In the genomic region with DNA sequence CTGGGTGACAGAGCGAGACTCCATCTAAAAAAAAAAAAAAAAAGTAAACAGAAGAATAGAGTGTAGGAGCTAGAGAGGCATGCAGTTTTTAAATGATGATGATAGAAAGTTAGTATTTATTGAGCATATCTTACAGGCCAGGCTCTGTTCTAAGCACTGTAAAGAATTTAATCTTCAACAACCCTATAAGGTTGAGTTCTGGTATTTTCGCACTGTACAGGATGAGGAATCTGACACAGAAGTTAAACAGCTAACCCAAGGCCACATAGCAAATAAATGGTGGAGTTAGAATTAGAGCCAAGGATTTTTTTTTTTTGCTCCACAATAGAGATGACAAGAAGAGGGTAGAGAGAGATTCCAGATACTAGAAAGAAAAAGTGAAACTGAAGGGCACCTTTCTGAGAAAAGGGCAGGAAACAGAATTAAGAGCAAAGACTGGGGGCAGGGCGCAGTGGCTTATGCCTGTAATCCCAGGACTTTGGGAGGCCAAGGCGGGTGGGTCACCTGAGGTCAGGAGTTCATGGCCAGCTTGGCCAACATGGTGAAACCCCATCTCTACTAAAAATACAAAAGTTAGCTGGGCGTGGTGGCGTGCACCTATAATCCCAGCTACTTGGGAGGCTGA, we compare ENCODE assay signal across 20 cellular contexts. TPM values are rescaled to one million over a fixed set of nuclear protein-coding genes. Genes with fewer than 3 reads are reported as not detected.
A peak's percentile ranks its signal among the peaks of the same experiment; 100 is the strongest.
DNase-seq lines count a peak whose midpoint lies in the region; ATAC-seq, FAIRE-seq and TF ChIP-seq lines count a peak whose summit lies in the region.
"Had no signal": no experiment of that assay in that cellular context is flagged by ENCODE, and none has a peak within 500 bp of the region (broad histone marks: within the 10 kb centered on the region; RNA-seq: fewer than 3 reads in every experiment).

No MANE protein-coding gene starts in this region.

- H3K27me3 ChIP-seq in pancreas (no peaks in the 10 kb centered on the region), aorta (ENCODE audit: control insufficient read depth in 1 of 2, insufficient read depth in 2 of 2, low read length in 1 of 2) (no peaks in the 10 kb centered on the region)
- H3K27me3 ChIP-seq: gastroesophageal sphincter, ovary, Peyer's patch had no signal

- intact Hi-C loops in pancreas (cut with DNase I), result no loop called here
- intact Hi-C loops in aorta (cut with DNase I), result no loop called here

- peaks cover 27% of the 10 kb centered on the region for H3K4me1 Mint-ChIP-seq in activated naive CD4-positive, alpha-beta T cell treated with anti-CD3 and anti-CD28 coated beads, Interleukin-2, amount 50 U/mL, for 24 hours

- H3K36me3 Mint-ChIP-seq in activated naive CD4-positive, alpha-beta T cell treated with anti-CD3 and anti-CD28 coated beads, Interleukin-2, amount 50 U/mL, for 24 hours, result peaks cover 35% of the 10 kb centered on the region

- no peak for FAIRE-seq in pancreas (lab: Jason Lieb, UNC)

- 77 to 85% methylated on average over 6 of the region's 6 CpGs for WGBS in pancreas, 2 donors
- WGBS in aorta, 2 donors, result 94 to 98% methylated on average over 6 of the region's 6 CpGs

- H3K4me3 ChIP-seq in pancreas (no peak overlapping the region), aorta (ENCODE audit: low read length in 2 of 2) (no peak overlapping the region)
- H3K4me3 ChIP-seq: coronary artery, gastroesophageal sphincter, left ventricle myocardium inferior, ovary, Peyer's patch had no signal

- H3K36me3 ChIP-seq in pancreas (peaks cover 0 to 4% (median 0%) of the 10 kb centered on the region in 3 donors), aorta (ENCODE audit: control insufficient read depth in 1 of 2, insufficient read depth in 2 of 2, low read length in 1 of 2) (peaks cover 2 to 3% of the 10 kb centered on the region in 2 donors)
- H3K36me3 ChIP-seq: ovary had no signal

- peak overlapping the region; percentile 75 for H3K4me3 Mint-ChIP-seq in activated naive CD4-positive, alpha-beta T cell treated with anti-CD3 and anti-CD28 coated beads, Interleukin-2, amount 50 U/mL, for 24 hours

- DNase-seq in activated effector memory CD4-positive, alpha-beta T cell treated with anti-CD3 and anti-CD28 coated beads, Interleukin-2, amount 50 U/mL, for 16 hours, result peak; percentile 64
- DNase-seq in activated effector memory CD4-positive, alpha-beta T cell treated with Interleukin-2 at 50 U/mL for 16 hours, result no peak
- DNase-seq in OCI-M1 (lab: John Stamatoyannopoulos, UW), result peak; percentile 91
- DNase-seq in pancreas, result no peak
- no peak for DNase-seq in aorta
- DNase-seq in dermis blood vessel endothelial cell, result no peak
- DNase-seq: ACHN, left ventricle myocardium inferior, NCI-H1105, NCI-H2171 treated with DMSO at 0.1 percent for 48 hours, NCI-H82, ovary, Peyer's patch had no signal

- peak overlapping the region; percentile 98 for H3K27ac Mint-ChIP-seq in activated naive CD4-positive, alpha-beta T cell treated with anti-CD3 and anti-CD28 coated beads, Interleukin-2, amount 50 U/mL, for 24 hours

- peak in 3 of 4 donors; percentile 25 to 73 (median 34) for ATAC-seq in pancreas
- no peak for ATAC-seq in aorta (ENCODE audit: low FRiP score)
- no peak for ATAC-seq in HG02588 (IDR thresholded peaks at IDR 0.05; ENCODE audit: unreplicated experiment)
- ATAC-seq: gastroesophageal sphincter, SK-N-SH treated with all-trans-retinoic acid at 6 μM for 48 hours had no signal

- H3K27ac ChIP-seq in pancreas (no peak overlapping the region), aorta (ENCODE audit: low read depth in 1 of 2, low read length in 2 of 2) (no peak overlapping the region)
- H3K27ac ChIP-seq: coronary artery, epithelial cell of prostate, gastroesophageal sphincter, left ventricle myocardium inferior, ovary, Peyer's patch had no signal

- no peaks in the 10 kb centered on the region for H3K9me3 Mint-ChIP-seq in activated naive CD4-positive, alpha-beta T cell treated with anti-CD3 and anti-CD28 coated beads, Interleukin-2, amount 50 U/mL, for 24 hours

- H3K9me3 ChIP-seq in pancreas, result no peaks in the 10 kb centered on the region
- no peaks in the 10 kb centered on the region for H3K9me3 ChIP-seq in aorta (ENCODE audit: control insufficient read depth, low read length)
- H3K9me3 ChIP-seq: gastroesophageal sphincter, ovary, Peyer's patch had no signal

- H3K4me1 ChIP-seq in pancreas (no peaks in the 10 kb centered on the region), aorta (ENCODE audit: control insufficient read depth in 1 of 2, insufficient read depth in 2 of 2, low read length in 2 of 2) (no peaks in the 10 kb centered on the region)
- H3K4me1 ChIP-seq: gastroesophageal sphincter, left ventricle myocardium inferior, Peyer's patch had no signal

- TF ChIP-seq CTCF in pancreas (IDR thresholded peaks at IDR 0.05), result no peak

- H3K27me3 Mint-ChIP-seq in activated naive CD4-positive, alpha-beta T cell treated with anti-CD3 and anti-CD28 coated beads, Interleukin-2, amount 50 U/mL, for 24 hours, result no peaks in the 10 kb centered on the region
- H3K27me3 Mint-ChIP-seq: IgD-negative memory B cell had no signal

RNA-seq across cellular contexts. Expression of gene KLHL5, which starts 56.1 kb away (rescaled TPM):
- total RNA-seq in pancreas (10 to 100 TPM in 3 of 6 donors, 1 to 10 TPM in 3; 8.1 to 34.6 (median 10.1) TPM), aorta (10 to 100 TPM; 31.7 to 40.0 TPM), dermis blood vessel endothelial cell (119 and 131 TPM in 2 replicates)
- polyA plus RNA-seq in pancreas (1 to 10 TPM; 5.3 to 7.2 TPM), aorta (10 to 100 TPM; 11.2 to 24.8 TPM)

Comparison
In these comparisons a context has a peak if more than half of its experiments do, and no peak if none do; other contexts are left out.
1. DNase-seq: peak in activated effector memory CD4-positive, alpha-beta T cell treated with anti-CD3 and anti-CD28 coated beads, Interleukin-2, amount 50 U/mL, for 16 hours (single experiment) and OCI-M1 (single experiment); none in activated effector memory CD4-positive, alpha-beta T cell treated with Interleukin-2 at 50 U/mL for 16 hours (single experiment), pancreas (0 of 6), aorta (0 of 2) and dermis blood vessel endothelial cell (single experiment).
2. ATAC-seq: peak in pancreas (3 of 4); none in aorta (single experiment) and HG02588 (single experiment).